In the genomic region with DNA sequence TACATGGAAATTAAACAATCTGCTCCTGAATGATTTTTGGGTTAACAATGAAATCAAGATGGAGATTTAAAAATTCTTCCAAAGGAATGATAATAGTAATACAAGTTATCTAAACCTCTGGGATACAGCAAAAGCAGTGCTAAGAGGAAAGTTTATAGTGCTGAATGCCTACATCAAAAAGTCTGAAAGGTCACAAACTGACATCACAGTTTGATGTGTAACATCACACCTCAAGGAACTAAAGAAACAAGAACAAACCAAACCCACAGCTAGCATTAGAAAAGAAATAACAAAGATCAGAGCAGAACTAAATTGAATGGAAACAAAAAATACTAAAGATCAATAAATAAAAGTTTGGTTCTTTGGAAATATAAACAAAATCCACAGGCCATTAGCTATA, we compare ENCODE assay signal across 22 cellular contexts. TPM values are rescaled to one million over a fixed set of nuclear protein-coding genes. Genes with fewer than 3 reads are reported as not detected.
DNase-seq lines count a peak whose midpoint lies in the region; ATAC-seq lines count a peak whose summit lies in the region.
"Had no signal": no experiment of that assay in that cellular context is flagged by ENCODE, and none has a peak within 500 bp of the region (broad histone marks: within the 10 kb centered on the region; RNA-seq: fewer than 3 reads in every experiment).

No MANE protein-coding gene starts in this region.

- no peaks in the 10 kb centered on the region for H3K27me3 Mint-ChIP-seq in activated CD4-positive, alpha-beta T cell treated with anti-CD3 and anti-CD28 coated beads, Interleukin-2, amount 10 ng/mL, durations not matched to agents 24 days and 14 days
- H3K27me3 Mint-ChIP-seq in CD4-positive, CD25-positive, alpha-beta regulatory T cell = no peaks in the 10 kb centered on the region
- no peaks in the 10 kb centered on the region for H3K27me3 Mint-ChIP-seq in activated naive CD8-positive, alpha-beta T cell treated with anti-CD3 and anti-CD28 coated beads, Interleukin-2, amount 10 ng/mL, durations not matched to agents 7 days and 5 days
- no peaks in the 10 kb centered on the region for H3K27me3 Mint-ChIP-seq in naive thymus-derived CD8-positive, alpha-beta T cell

- no peak overlapping the region for H3K27ac ChIP-seq in CD4-positive, CD25-positive, alpha-beta regulatory T cell (ENCODE audit: insufficient read depth, low read length, poor library complexity, severe bottlenecking)
- H3K27ac ChIP-seq: 22Rv1, C4-2B, Peyer's patch had no signal

- no peak for DNase-seq in activated CD4-positive, alpha-beta T cell treated with anti-CD3 and anti-CD28 coated beads, Interleukin-2, amount 10 ng/mL, durations not matched to agents 24 days and 14 days
- DNase-seq in activated CD4-positive, alpha-beta T cell treated with anti-CD3 and anti-CD28 coated beads for 4 hours = no peak
- DNase-seq in CD4-positive, CD25-positive, alpha-beta regulatory T cell = no peak
- no peak for DNase-seq in activated naive CD8-positive, alpha-beta T cell treated with anti-CD3 and anti-CD28 coated beads, Interleukin-2, amount 10 ng/mL, durations not matched to agents 7 days and 5 days
- DNase-seq in naive thymus-derived CD8-positive, alpha-beta T cell = no peak
- DNase-seq in NK-92 (lab: John Stamatoyannopoulos, UW; ENCODE audit: unreplicated experiment) (no peak), NCI-H2029 (lab: John Stamatoyannopoulos, UW) (no peak)
- DNase-seq: AML-193, DMS79 treated with DMSO at 0.1 percent for 48 hours, H7, HFFc6, KG1, MV-4-11, NCI-H1417, NCI-H187 treated with DMSO at 0.1 percent for 48 hours, NCI-H345, NCI-H526, Peyer's patch had no signal

- peaks cover under 1 to 7% of the 10 kb centered on the region in 2 experiments for H3K9me3 ChIP-seq in CD4-positive, CD25-positive, alpha-beta regulatory T cell (ENCODE audit: control insufficient read depth in 2 of 2, low read length in 2 of 2)
- H3K9me3 ChIP-seq: Peyer's patch had no signal

- no peak overlapping the region for H3K4me3 ChIP-seq in CD4-positive, CD25-positive, alpha-beta regulatory T cell (ENCODE audit: low read depth, low read length)
- H3K4me3 ChIP-seq: Peyer's patch had no signal

- intact Hi-C loops in activated CD4-positive, alpha-beta T cell treated with anti-CD3 and anti-CD28 coated beads, Interleukin-2, amount 10 ng/mL, durations not matched to agents 24 days and 14 days (cut with micrococcal nuclease) = no loop called here

- H3K4me3 Mint-ChIP-seq in activated CD4-positive, alpha-beta T cell treated with anti-CD3 and anti-CD28 coated beads, Interleukin-2, amount 10 ng/mL, durations not matched to agents 24 days and 14 days = no peak overlapping the region
- peak overlapping the region in 3 of 4 donors; percentile 12 to 46 (median 13) for H3K4me3 Mint-ChIP-seq in CD4-positive, CD25-positive, alpha-beta regulatory T cell
- H3K4me3 Mint-ChIP-seq in activated naive CD8-positive, alpha-beta T cell treated with anti-CD3 and anti-CD28 coated beads, Interleukin-2, amount 10 ng/mL, durations not matched to agents 7 days and 5 days = no peak overlapping the region
- H3K4me3 Mint-ChIP-seq in naive thymus-derived CD8-positive, alpha-beta T cell = peak overlapping the region in 2 of 10 donors; percentile 2 to 44
- H3K4me3 Mint-ChIP-seq: HFFc6 had no signal

- H3K27ac Mint-ChIP-seq in activated CD4-positive, alpha-beta T cell treated with anti-CD3 and anti-CD28 coated beads, Interleukin-2, amount 10 ng/mL, durations not matched to agents 24 days and 14 days = peak overlapping the region; percentile 1
- H3K27ac Mint-ChIP-seq in CD4-positive, CD25-positive, alpha-beta regulatory T cell = peak overlapping the region in 1 of 3 donors; percentile 20
- H3K27ac Mint-ChIP-seq in activated naive CD8-positive, alpha-beta T cell treated with anti-CD3 and anti-CD28 coated beads, Interleukin-2, amount 10 ng/mL, durations not matched to agents 7 days and 5 days = peak overlapping the region; percentile 1
- H3K27ac Mint-ChIP-seq in naive thymus-derived CD8-positive, alpha-beta T cell = peak overlapping the region in 6 of 10 donors; percentile 0 to 61 (median 12)
- H3K27ac Mint-ChIP-seq: HFFc6 had no signal

- POLR2A ChIA-PET in activated naive CD8-positive, alpha-beta T cell treated with anti-CD3 and anti-CD28 coated beads, Interleukin-2, amount 10 ng/mL, durations not matched to agents 7 days and 5 days (lab: Charles Lee) = no interaction called here
- POLR2A ChIA-PET in naive thymus-derived CD8-positive, alpha-beta T cell (lab: Charles Lee) = no interaction called here

- ATAC-seq in CD4-positive, CD25-positive, alpha-beta regulatory T cell (ENCODE audit: low read depth in 2 of 2) = no peak
- ATAC-seq in activated naive CD8-positive, alpha-beta T cell treated with anti-CD3 and anti-CD28 coated beads, Interleukin-2, amount 10 ng/mL, durations not matched to agents 7 days and 5 days (ENCODE audit: low read depth) = no peak
- no peak for ATAC-seq in naive thymus-derived CD8-positive, alpha-beta T cell
- ATAC-seq in GM18502 (IDR thresholded peaks at IDR 0.05; ENCODE audit: poor library complexity, unreplicated experiment) = no peak
- ATAC-seq: HepG2 had no signal

- H3K36me3 Mint-ChIP-seq in activated CD4-positive, alpha-beta T cell treated with anti-CD3 and anti-CD28 coated beads, Interleukin-2, amount 10 ng/mL, durations not matched to agents 24 days and 14 days (ENCODE audit: low read depth) = peaks cover 35% of the 10 kb centered on the region
- peaks cover 64% of the 10 kb centered on the region for H3K36me3 Mint-ChIP-seq in CD4-positive, CD25-positive, alpha-beta regulatory T cell
- H3K36me3 Mint-ChIP-seq in activated naive CD8-positive, alpha-beta T cell treated with anti-CD3 and anti-CD28 coated beads, Interleukin-2, amount 10 ng/mL, durations not matched to agents 7 days and 5 days = peaks cover 53% of the 10 kb centered on the region
- H3K36me3 Mint-ChIP-seq in naive thymus-derived CD8-positive, alpha-beta T cell = peaks cover 20 to 73% (median 36%) of the 10 kb centered on the region in 3 donors

- no peaks in the 10 kb centered on the region for H3K4me1 ChIP-seq in CD4-positive, CD25-positive, alpha-beta regulatory T cell (ENCODE audit: control insufficient read depth, insufficient read depth, low read length, poor library complexity, severe bottlenecking)
- H3K4me1 ChIP-seq: Peyer's patch had no signal

- H3K9me3 Mint-ChIP-seq in activated CD4-positive, alpha-beta T cell treated with anti-CD3 and anti-CD28 coated beads, Interleukin-2, amount 10 ng/mL, durations not matched to agents 24 days and 14 days = peaks cover 7% of the 10 kb centered on the region
- peaks cover 1 to 8% (median 5%) of the 10 kb centered on the region in 7 donors for H3K9me3 Mint-ChIP-seq in CD4-positive, CD25-positive, alpha-beta regulatory T cell
- H3K9me3 Mint-ChIP-seq in activated naive CD8-positive, alpha-beta T cell treated with anti-CD3 and anti-CD28 coated beads, Interleukin-2, amount 10 ng/mL, durations not matched to agents 7 days and 5 days = peaks cover under 1% of the 10 kb centered on the region
- H3K9me3 Mint-ChIP-seq in naive thymus-derived CD8-positive, alpha-beta T cell = peaks cover 0 to 17% (median 4%) of the 10 kb centered on the region in 9 donors
- H3K9me3 Mint-ChIP-seq: HFFc6 had no signal

- H3K4me1 Mint-ChIP-seq in activated CD4-positive, alpha-beta T cell treated with anti-CD3 and anti-CD28 coated beads, Interleukin-2, amount 10 ng/mL, durations not matched to agents 24 days and 14 days = peaks cover 26% of the 10 kb centered on the region
- H3K4me1 Mint-ChIP-seq in CD4-positive, CD25-positive, alpha-beta regulatory T cell = peaks cover 40 to 55% (median 46%) of the 10 kb centered on the region in 4 donors
- H3K4me1 Mint-ChIP-seq in activated naive CD8-positive, alpha-beta T cell treated with anti-CD3 and anti-CD28 coated beads, Interleukin-2, amount 10 ng/mL, durations not matched to agents 7 days and 5 days = peaks cover 27% of the 10 kb centered on the region
- peaks cover 14 to 61% (median 49%) of the 10 kb centered on the region in 4 donors for H3K4me1 Mint-ChIP-seq in naive thymus-derived CD8-positive, alpha-beta T cell

- no peaks in the 10 kb centered on the region for H3K27me3 ChIP-seq in CD4-positive, CD25-positive, alpha-beta regulatory T cell (ENCODE audit: control insufficient read depth, insufficient read depth, low read length)
- H3K27me3 ChIP-seq: Peyer's patch had no signal

- peaks cover 31% of the 10 kb centered on the region for H3K36me3 ChIP-seq in CD4-positive, CD25-positive, alpha-beta regulatory T cell (ENCODE audit: control insufficient read depth, insufficient read depth, low read length)

RNA-seq across cellular contexts. Expression of gene ZFAND4, which starts 17.4 kb away (rescaled TPM):
- total RNA-seq in activated CD4-positive, alpha-beta T cell treated with anti-CD3 and anti-CD28 coated beads, Interleukin-2, amount 10 ng/mL, durations not matched to agents 24 days and 14 days = 9.1 and 9.3 TPM in 2 replicates
- 34.7 TPM for total RNA-seq in CD4-positive, CD25-positive, alpha-beta regulatory T cell
- 10 to 100 TPM; 17.4 to 19.9 (median 18.8) TPM for polyA plus RNA-seq in CD4-positive, CD25-positive, alpha-beta regulatory T cell
- 10 to 100 TPM; 22.3 to 24.3 TPM for total RNA-seq in activated naive CD8-positive, alpha-beta T cell treated with anti-CD3 and anti-CD28 coated beads, Interleukin-2, amount 10 ng/mL, durations not matched to agents 7 days and 5 days
- 10 to 100 TPM; 29.2 to 32.2 TPM for total RNA-seq in naive thymus-derived CD8-positive, alpha-beta T cell
- polyA plus RNA-seq in naive thymus-derived CD8-positive, alpha-beta T cell = 10 to 100 TPM; 14.8 to 28.9 (median 20.8) TPM

Comparison
In these comparisons a context has a peak if more than half of its experiments do, and no peak if none do; other contexts are left out.
1. H3K4me3 Mint-ChIP-seq: peak in CD4-positive, CD25-positive, alpha-beta regulatory T cell (3 of 4); none in activated CD4-positive, alpha-beta T cell treated with anti-CD3 and anti-CD28 coated beads, Interleukin-2, amount 10 ng/mL, durations not matched to agents 24 days and 14 days (single experiment) and activated naive CD8-positive, alpha-beta T cell treated with anti-CD3 and anti-CD28 coated beads, Interleukin-2, amount 10 ng/mL, durations not matched to agents 7 days and 5 days (single experiment).